In the genomic region with DNA sequence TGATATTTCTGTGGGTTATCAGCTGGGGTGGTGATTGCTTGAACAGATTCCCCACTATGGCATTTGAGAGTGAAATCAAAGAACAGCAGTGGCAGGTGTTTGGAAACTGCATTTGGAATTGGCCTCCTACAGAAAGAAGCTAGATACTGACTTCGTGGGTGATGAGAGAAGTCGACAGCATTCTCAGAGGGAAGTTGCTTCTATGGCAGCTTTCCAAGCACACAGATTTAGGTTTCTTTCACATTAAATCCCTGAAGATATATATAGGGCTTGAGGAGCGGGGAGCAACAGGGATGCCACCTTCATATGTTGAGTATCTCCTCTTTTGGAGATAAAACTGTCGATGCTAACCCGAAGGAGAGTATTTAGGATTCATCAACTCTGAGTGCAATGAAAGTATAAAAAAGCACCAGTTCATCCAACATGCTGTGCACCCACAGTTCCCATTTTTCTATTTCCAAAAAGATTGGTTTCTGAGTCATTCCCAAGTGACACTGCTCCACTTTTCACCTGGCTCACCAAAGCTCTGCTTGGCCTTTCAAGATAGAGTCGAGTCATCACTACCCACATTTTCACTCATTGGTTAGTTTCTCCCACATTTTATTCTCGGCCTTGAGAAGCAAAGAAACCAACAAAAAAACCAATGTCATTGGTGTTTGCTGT, we compare ENCODE assay signal across 20 cellular contexts.
"Had no signal": no experiment of that assay in that cellular context is flagged by ENCODE, and none has a peak within 500 bp of the region (broad histone marks: within the 10 kb centered on the region; RNA-seq: fewer than 3 reads in every experiment).

No MANE protein-coding gene starts in this region.

- H3K27ac ChIP-seq: SJSA1, SK-N-MC had no signal

- H3K27me3 ChIP-seq: MG63, SJSA1 had no signal

- H3K4me1 ChIP-seq: SJSA1 had no signal

- H3K4me3 ChIP-seq: MG63, SJSA1, SK-N-MC had no signal

- H3K36me3 ChIP-seq: MG63, SJSA1 had no signal

- H3K9me3 ChIP-seq: MG63, SJSA1 had no signal

- DNase-seq: IMR-90, Karpas-422, KG1, MG63, NCI-H1092, NCI-H1105 treated with DMSO at 0.1 percent for 48 hours, NCI-H1417 treated with DMSO at 0.1 percent for 48 hours, NCI-H1694, NCI-H187 treated with DMSO at 0.1 percent for 48 hours, NCI-H2029 treated with DMSO at 0.1 percent for 48 hours, NCI-H2227 treated with DMSO at 0.1 percent for 48 hours, NCI-H510A, NCI-H524 treated with DMSO at 0.1 percent for 48 hours, NCI-H774, Right ventricle myocardium superior, RPMI8226, SIG-M5 had no signal

- ATAC-seq: HepG2 had no signal
